8 cellular contexts compared by ENCODE assay signal in the genomic region with DNA sequence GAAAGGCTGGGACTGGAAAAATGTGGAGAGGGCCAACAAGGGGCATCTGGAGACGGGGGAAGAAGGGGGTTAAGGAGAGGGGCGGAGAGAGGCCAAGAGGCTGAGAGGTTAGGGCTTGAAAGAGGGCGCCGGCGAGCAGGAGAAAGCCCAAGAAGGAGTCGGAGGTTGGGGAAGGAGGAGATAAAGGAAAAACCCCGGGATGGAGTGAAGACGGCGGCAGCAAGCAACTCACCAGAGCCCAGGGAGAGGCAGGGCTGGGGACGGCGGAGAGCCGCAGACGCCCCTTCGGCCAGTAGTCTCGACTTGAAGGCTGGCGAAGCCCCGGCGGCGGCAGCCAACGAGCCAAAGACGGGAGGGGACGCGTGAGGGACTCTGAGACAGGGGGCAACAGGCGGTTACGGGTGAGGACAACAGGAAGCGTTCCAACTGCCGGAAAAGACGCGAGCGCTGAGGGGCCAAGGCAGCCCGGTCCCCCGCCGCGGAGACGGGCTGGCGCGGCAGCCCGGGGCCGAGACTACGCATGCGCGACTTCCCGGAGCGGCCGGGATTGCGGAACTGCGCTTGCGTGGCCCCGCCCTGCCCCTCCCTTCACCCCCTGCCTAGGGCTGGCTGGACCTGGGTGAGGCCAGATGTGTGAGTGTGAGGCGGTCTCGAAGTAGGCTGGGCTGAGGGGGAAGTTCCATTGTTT. TPM values are rescaled to one million over a fixed set of nuclear protein-coding genes. Genes with fewer than 3 reads are reported as not detected.
DNase-seq lines count a peak whose midpoint lies in the region; ATAC-seq and TF ChIP-seq lines count a peak whose summit lies in the region.

A gene (minus strand): TSS at position 522 of the 688 bp plus-strand sequence. CDS start 7,277 bp downstream, outside the sequence.

- DNase-seq in H7 (peak; percentile 98), M059J (ENCODE audit: low read depth) (peak; percentile 90), fibroblast of pulmonary artery (ENCODE audit: low read depth) (peak; percentile 88)
- DNase-seq in activated T-helper 9 cell treated with anti-CD3 and anti-CD28 coated beads, Interleukin-2, amount 50 U/mL, for 16 hours (ENCODE audit: low read depth): peak; percentile 92
- DNase-seq in natural killer cell treated with Interleukin-12 subunit alpha and Interleukin-12 subunit beta and Interleukin-15 and Interleukin-18, amount 100 ng/mL, for 72 hours (ENCODE audit: low spot score): peak; percentile 91
- DNase-seq in stimulated activated naive CD4-positive, alpha-beta T cell treated with Interleukin-2 at 50 U/mL for 16 hours (lab: John Stamatoyannopoulos, UW): peak; percentile 90

- no peaks in the 10 kb centered on the region for H3K9me3 ChIP-seq in DOHH2 (ENCODE audit: control insufficient read depth, insufficient read depth, low read length)

- H3K27ac ChIP-seq in DOHH2 (ENCODE audit: low read depth, low read length): peak within 1 kb of the TSS; percentile 86

- no peaks in the 10 kb centered on the region for H4K20me1 ChIP-seq in DOHH2 (ENCODE audit: control insufficient read depth, insufficient read depth, low read depth, low read length)

- peaks cover 51% of the 10 kb centered on the region for H3K79me2 ChIP-seq in DOHH2 (ENCODE audit: control insufficient read depth, low read length)

- H3K9me3 Mint-ChIP-seq in natural killer cell treated with Interleukin-12 subunit alpha and Interleukin-12 subunit beta and Interleukin-15 and Interleukin-18, amount 100 ng/mL, for 72 hours: no peaks in the 10 kb centered on the region

- H3K27me3 ChIP-seq in DOHH2 (ENCODE audit: control insufficient read depth, low read length) (no peaks in the 10 kb centered on the region), H7 (ENCODE audit: control insufficient read depth, insufficient read depth, low read length) (no peaks in the 10 kb centered on the region)

- H3K4me1 ChIP-seq in DOHH2 (ENCODE audit: control insufficient read depth, low read length): peaks cover 66% of the 10 kb centered on the region

- TF ChIP-seq POLR2A in Raji (IDR thresholded peaks at IDR 0.05; ENCODE audit: insufficient read depth, low read depth, low read length): peak; percentile 98

- H3K4me3 ChIP-seq in DOHH2 (ENCODE audit: low read length) (peak within 1 kb of the TSS; percentile 90), H7 (ENCODE audit: insufficient read depth, low read depth, low read length) (peak within 1 kb of the TSS; percentile 88), fibroblast of pulmonary artery (replicated peaks; ENCODE audit: low read depth, low read length) (peak within 1 kb of the TSS; percentile 97)

- peak within 1 kb of the TSS; percentile 91 to 98 for H3K27ac Mint-ChIP-seq in natural killer cell treated with Interleukin-12 subunit alpha and Interleukin-12 subunit beta and Interleukin-15 and Interleukin-18, amount 100 ng/mL, for 72 hours

- H3K4me2 ChIP-seq in DOHH2 (ENCODE audit: low read length): peak within 1 kb of the TSS; percentile 81

- H3K4me3 Mint-ChIP-seq in natural killer cell treated with Interleukin-12 subunit alpha and Interleukin-12 subunit beta and Interleukin-15 and Interleukin-18, amount 100 ng/mL, for 72 hours: peak within 1 kb of the TSS; percentile 95

- H3K36me3 Mint-ChIP-seq in natural killer cell treated with Interleukin-12 subunit alpha and Interleukin-12 subunit beta and Interleukin-15 and Interleukin-18, amount 100 ng/mL, for 72 hours: no peaks in the 10 kb centered on the region

- H3K4me1 Mint-ChIP-seq in natural killer cell treated with Interleukin-12 subunit alpha and Interleukin-12 subunit beta and Interleukin-15 and Interleukin-18, amount 100 ng/mL, for 72 hours (ENCODE audit: low read depth in 2 of 2): peaks cover 37 to 40% of the 10 kb centered on the region in 2 donors

- no peaks in the 10 kb centered on the region for H3K9me2 ChIP-seq in DOHH2 (replicated peaks; ENCODE audit: control insufficient read depth, low read length)

- no peaks in the 10 kb centered on the region for H3K27me3 Mint-ChIP-seq in natural killer cell treated with Interleukin-12 subunit alpha and Interleukin-12 subunit beta and Interleukin-15 and Interleukin-18, amount 100 ng/mL, for 72 hours

- ATAC-seq in natural killer cell treated with Interleukin-12 subunit alpha and Interleukin-12 subunit beta and Interleukin-15 and Interleukin-18, amount 100 ng/mL, for 72 hours: peak; percentile 97

- TF ChIP-seq CTCF in DOHH2 (IDR thresholded peaks at IDR 0.05; ENCODE audit: low read depth, low read length, poor library complexity, severe bottlenecking) (peak; percentile 49), fibroblast of pulmonary artery (IDR thresholded peaks at IDR 0.05; ENCODE audit: low read length, missing control alignments) (peak; percentile 12)

- H3K36me3 ChIP-seq in DOHH2 (ENCODE audit: control insufficient read depth, low read length): peaks cover 30% of the 10 kb centered on the region
- no peaks in the 10 kb centered on the region for H3K36me3 ChIP-seq in H7 (replicated peaks; ENCODE audit: control insufficient read depth, insufficient read depth, low read length)

- H3F3A ChIP-seq in DOHH2 (ENCODE audit: control insufficient read depth, insufficient read depth): peaks cover 7% of the 10 kb centered on the region; the same call in 1 of the 2 replicates

RNA-seq across cellular contexts. Expression of the gene that starts here (rescaled TPM):
- 7.6 and 8.7 TPM in 2 replicates for total RNA-seq in H7 (2014; rRNA removed; shearing (Covaris generic))
- total RNA-seq in M059J (2014; rRNA removed; shearing (Covaris generic)): 52.8 and 67.6 TPM in 2 replicates
- total RNA-seq in natural killer cell treated with Interleukin-12 subunit alpha and Interleukin-12 subunit beta and Interleukin-15 and Interleukin-18, amount 100 ng/mL, for 72 hours: 10 to 100 TPM; 26.4 to 32.5 TPM

Comparison
In these comparisons a context has a peak if more than half of its experiments do, and no peak if none do; other contexts are left out.
1. Peak in every context shown above with its lines: DNase-seq, ATAC-seq, H3K4me3 ChIP-seq and H3K27ac ChIP-seq.